In the genomic region with DNA sequence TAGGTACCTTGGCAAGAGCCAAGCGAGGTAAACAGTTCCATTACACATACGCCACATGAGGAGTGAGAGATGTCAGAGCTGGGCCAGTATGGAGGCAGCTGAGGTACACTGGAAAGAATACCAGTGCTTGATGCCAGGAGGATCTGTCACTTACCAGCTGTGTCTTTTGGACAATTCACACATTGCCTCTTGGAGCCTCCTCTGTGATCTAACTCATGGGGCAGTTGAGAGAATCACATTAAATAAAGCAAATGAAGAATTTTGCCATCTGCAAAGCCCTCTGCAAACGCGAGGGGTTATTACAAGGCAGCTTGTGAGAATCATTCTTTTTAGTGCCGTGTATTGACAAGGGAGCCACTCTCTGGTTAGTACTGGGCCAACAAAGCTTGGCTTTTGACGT, we compare ENCODE assay signal across 17 cellular contexts.
"Had no signal": no experiment of that assay in that cellular context is flagged by ENCODE, and none has a peak within 500 bp of the region (broad histone marks: within the 10 kb centered on the region; RNA-seq: fewer than 3 reads in every experiment).

No MANE protein-coding gene starts in this region.

- H3K27ac ChIP-seq: neural progenitor cell, tibial nerve had no signal

- ATAC-seq: activated CD4-positive, alpha-beta T cell treated with anti-CD3 and anti-CD28 coated beads for 36 hours; naive thymus-derived CD8-positive, alpha-beta T cell; stimulated activated naive CD8-positive, alpha-beta T cell treated with anti-CD3 and anti-CD28 coated beads, Interleukin-15, Interleukin-2, amounts not matched to agents 100 U/mL and 50 U/mL, for 24 hours had no signal

- H3K36me3 ChIP-seq: neural progenitor cell, tibial nerve had no signal

- DNase-seq: activated B cell treated with CpG ODN at 0.5 μM for 24 hours; activated CD4-positive, alpha-beta T cell treated with anti-CD3 and anti-CD28 coated beads for 36 hours; activated CD4-positive, alpha-beta T cell treated with anti-CD3 and anti-CD28 coated beads, Interleukin-2, amount 50 U/mL, for 4 hours; activated naive CD4-positive, alpha-beta T cell treated with anti-CD3 and anti-CD28 coated beads for 36 hours; activated naive CD8-positive, alpha-beta T cell treated with anti-CD3 and anti-CD28 coated beads, Interleukin-2, amount 10 ng/mL, durations not matched to agents 7 days and 5 days; activated T-cell treated with anti-CD3 and anti-CD28 coated beads, Interleukin-2, amount 50 U/mL, for 48 hours; amniotic stem cell; dermis blood vessel endothelial cell; effector memory CD4-positive, alpha-beta T cell; islet precursor cell; naive thymus-derived CD8-positive, alpha-beta T cell; stimulated activated CD4-positive, alpha-beta T cell treated with anti-CD3 and anti-CD28 coated beads, Interleukin-4, amount 100 ng/mL, for 24 hours; stimulated activated naive CD8-positive, alpha-beta T cell treated with anti-CD3 and anti-CD28 coated beads, Interleukin-15, Interleukin-2, amounts not matched to agents 100 U/mL and 50 U/mL, for 24 hours; T1000 had no signal

- H3K4me1 ChIP-seq: neural progenitor cell, tibial nerve had no signal

- H3K4me3 ChIP-seq: lung, neural progenitor cell, tibial nerve had no signal

- H3K27me3 ChIP-seq: neural progenitor cell, tibial nerve had no signal
